ENCODE assay signal across 16 cellular contexts in genomic region chr13:37797606-37798005, GRCh38.
A peak's percentile ranks its signal among the peaks of the same experiment; 100 is the strongest.
DNase-seq lines count a peak whose midpoint lies in the region; ATAC-seq and TF ChIP-seq lines count a peak whose summit lies in the region.
"Had no signal": no experiment of that assay in that cellular context is flagged by ENCODE, and none has a peak within 500 bp of the region (broad histone marks: within the 10 kb centered on the region; RNA-seq: fewer than 3 reads in every experiment).

No MANE protein-coding gene starts in this region.

- no peaks in the 10 kb centered on the region for H3K36me3 ChIP-seq in osteoblast (ENCODE audit: insufficient read depth, low read length)
- no peaks in the 10 kb centered on the region for H3K36me3 ChIP-seq in ascending aorta
- H3K36me3 ChIP-seq: BE2C had no signal

- H3K4me2 ChIP-seq in osteoblast (ENCODE audit: insufficient read depth, low read length): no peak overlapping the region

- in situ Hi-C loops in astrocyte of the cerebellum (cut with HindIII; ENCODE audit: low sequenced_read_pairs): no loop called here

- intact Hi-C loops in ascending aorta (cut with DNase I): no loop called here

- no peak for TF ChIP-seq CTCF in astrocyte of the cerebellum (IDR thresholded peaks at IDR 0.05; ENCODE audit: low read depth, low read length, missing control alignments)
- no peak for TF ChIP-seq CTCF in fibroblast of the aortic adventitia (IDR thresholded peaks at IDR 0.05; ENCODE audit: insufficient read depth, low read length)
- no peak for TF ChIP-seq CTCF in osteoblast (IDR thresholded peaks at IDR 0.05; ENCODE audit: extremely low read depth, low read depth, low read length)
- TF ChIP-seq CTCF in ascending aorta (IDR thresholded peaks at IDR 0.05): no peak

- H2AFZ ChIP-seq in osteoblast (ENCODE audit: low read length): no peak overlapping the region

- no peak for ATAC-seq in GM21528 (IDR thresholded peaks at IDR 0.05; ENCODE audit: low FRiP score, unreplicated experiment)
- ATAC-seq in HG02973 (IDR thresholded peaks at IDR 0.05; ENCODE audit: unreplicated experiment): no peak
- ATAC-seq: HCT116 had no signal

- H3K79me2 ChIP-seq in osteoblast (ENCODE audit: insufficient read depth, low read length): peaks cover 45% of the 10 kb centered on the region

- peak; percentile 31 for DNase-seq in EH (ENCODE audit: low read depth)
- peak; percentile 36 for DNase-seq in astrocyte of the cerebellum (ENCODE audit: low read depth)
- DNase-seq in fibroblast of the aortic adventitia (ENCODE audit: low read depth): peak; percentile 21
- no peak for DNase-seq in osteoblast (ENCODE audit: insufficient read length, low spot score, missing footprints)
- DNase-seq in inferior parietal cortex (ENCODE audit: extremely low spot score): no peak
- DNase-seq in ascending aorta (ENCODE audit: low spot score in 2 of 2): no peak
- DNase-seq: BE2C; CD4-positive, alpha-beta memory T cell; DMS153; DND-41; GF-D8; IMR-90 had no signal

- no peaks in the 10 kb centered on the region for H4K20me1 ChIP-seq in osteoblast (ENCODE audit: insufficient read depth, low read length)

- H3K27ac ChIP-seq in osteoblast (ENCODE audit: low read depth, low read length): peak overlapping the region; percentile 38
- H3K27ac ChIP-seq in ascending aorta: no peak overlapping the region
- H3K27ac ChIP-seq: C4-2B had no signal

- H3K9me3 ChIP-seq in osteoblast (ENCODE audit: low read depth, low read length) (no peaks in the 10 kb centered on the region), ascending aorta (no peaks in the 10 kb centered on the region)
- H3K9me3 ChIP-seq: BE2C had no signal

- H3K4me3 ChIP-seq in astrocyte of the cerebellum (ENCODE audit: low read depth, low read length): no peak overlapping the region
- no peak overlapping the region for H3K4me3 ChIP-seq in fibroblast of the aortic adventitia (ENCODE audit: low read depth, low read length)
- no peak overlapping the region for H3K4me3 ChIP-seq in osteoblast (ENCODE audit: insufficient read depth, low read length)
- no peak overlapping the region for H3K4me3 ChIP-seq in ascending aorta

- H3K27me3 ChIP-seq in osteoblast (ENCODE audit: insufficient read depth, low read length): no peaks in the 10 kb centered on the region
- no peaks in the 10 kb centered on the region for H3K27me3 ChIP-seq in ascending aorta
- H3K27me3 ChIP-seq: BE2C had no signal

- H3K4me1 ChIP-seq in osteoblast (ENCODE audit: insufficient read depth, low read length) (peaks cover 26% of the 10 kb centered on the region), ascending aorta (no peaks in the 10 kb centered on the region)
- H3K4me1 ChIP-seq: BE2C had no signal

Comparison
In these comparisons a context has a peak if more than half of its experiments do, and no peak if none do; other contexts are left out.
1. DNase-seq: peak in EH (single experiment), astrocyte of the cerebellum (single experiment) and fibroblast of the aortic adventitia (single experiment); none in osteoblast (single experiment), inferior parietal cortex (single experiment) and ascending aorta (0 of 2).